In the genomic region with DNA sequence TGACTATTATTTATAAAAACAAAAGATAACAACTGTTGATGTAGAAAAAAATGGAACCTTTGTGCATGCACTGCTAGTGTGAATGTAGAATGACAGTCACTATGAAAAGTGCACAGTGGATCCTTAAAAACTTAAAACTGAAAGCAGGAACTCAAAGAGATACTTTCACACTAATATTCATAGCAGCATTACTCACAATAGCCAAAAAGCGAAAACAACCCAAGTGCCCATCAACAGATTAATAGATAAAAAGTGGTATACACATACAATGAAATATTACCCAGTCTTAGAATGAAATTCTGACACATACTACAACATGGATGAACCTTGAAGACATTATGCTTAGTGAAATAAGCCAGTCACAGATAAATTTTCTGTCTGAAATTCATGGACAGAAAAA, we compare ENCODE assay signal across 15 cellular contexts. TPM values are rescaled to one million over a fixed set of nuclear protein-coding genes. Genes with fewer than 3 reads are reported as not detected.
DNase-seq lines count a peak whose midpoint lies in the region; ATAC-seq and FAIRE-seq lines count a peak whose summit lies in the region.
"Had no signal": no experiment of that assay in that cellular context is flagged by ENCODE, and none has a peak within 500 bp of the region (broad histone marks: within the 10 kb centered on the region; RNA-seq: fewer than 3 reads in every experiment).

No MANE protein-coding gene starts in this region.

- FAIRE-seq in islet of Langerhans (lab: Jason Lieb, UNC): peak; percentile 5

- H3K27ac Mint-ChIP-seq in activated CD8-positive, alpha-beta memory T cell treated with anti-CD3 and anti-CD28 coated beads, Interleukin-2, amount 10 ng/mL, durations not matched to agents 7 days and 5 days: no peak overlapping the region
- H3K27ac Mint-ChIP-seq: activated naive CD8-positive, alpha-beta T cell treated with anti-CD3 and anti-CD28 coated beads, Interleukin-2, amount 10 ng/mL, durations not matched to agents 7 days and 5 days had no signal

- H3K27me3 Mint-ChIP-seq in activated CD8-positive, alpha-beta memory T cell treated with anti-CD3 and anti-CD28 coated beads, Interleukin-2, amount 10 ng/mL, durations not matched to agents 7 days and 5 days: no peaks in the 10 kb centered on the region
- H3K27me3 Mint-ChIP-seq: activated naive CD8-positive, alpha-beta T cell treated with anti-CD3 and anti-CD28 coated beads, Interleukin-2, amount 10 ng/mL, durations not matched to agents 7 days and 5 days had no signal

- peak; percentile 48 for ATAC-seq in activated CD8-positive, alpha-beta memory T cell treated with anti-CD3 and anti-CD28 coated beads, Interleukin-2, amount 10 ng/mL, durations not matched to agents 7 days and 5 days
- ATAC-seq in HG02588 (IDR thresholded peaks at IDR 0.05; ENCODE audit: unreplicated experiment): peak; percentile 86
- peak; percentile 89 for ATAC-seq in HG03432 (IDR thresholded peaks at IDR 0.05; ENCODE audit: unreplicated experiment)
- ATAC-seq: upper lobe of right lung had no signal

- peaks cover 47% of the 10 kb centered on the region for H3K4me1 Mint-ChIP-seq in activated CD8-positive, alpha-beta memory T cell treated with anti-CD3 and anti-CD28 coated beads, Interleukin-2, amount 10 ng/mL, durations not matched to agents 7 days and 5 days

- peaks cover 3% of the 10 kb centered on the region for H3K9me3 Mint-ChIP-seq in activated CD8-positive, alpha-beta memory T cell treated with anti-CD3 and anti-CD28 coated beads, Interleukin-2, amount 10 ng/mL, durations not matched to agents 7 days and 5 days (ENCODE audit: low read depth)

- peaks cover 66% of the 10 kb centered on the region for H3K36me3 Mint-ChIP-seq in activated CD8-positive, alpha-beta memory T cell treated with anti-CD3 and anti-CD28 coated beads, Interleukin-2, amount 10 ng/mL, durations not matched to agents 7 days and 5 days

- no peak overlapping the region for H3K4me3 Mint-ChIP-seq in activated CD8-positive, alpha-beta memory T cell treated with anti-CD3 and anti-CD28 coated beads, Interleukin-2, amount 10 ng/mL, durations not matched to agents 7 days and 5 days
- H3K4me3 Mint-ChIP-seq: activated naive CD8-positive, alpha-beta T cell treated with anti-CD3 and anti-CD28 coated beads, Interleukin-2, amount 10 ng/mL, durations not matched to agents 7 days and 5 days had no signal

- CTCF ChIA-PET in activated CD8-positive, alpha-beta memory T cell treated with anti-CD3 and anti-CD28 coated beads, Interleukin-2, amount 10 ng/mL, durations not matched to agents 7 days and 5 days (lab: Charles Lee): no interaction called here

- no peak for DNase-seq in activated CD8-positive, alpha-beta memory T cell treated with anti-CD3 and anti-CD28 coated beads, Interleukin-2, amount 10 ng/mL, durations not matched to agents 7 days and 5 days
- no peak for DNase-seq in activated CD8-positive, alpha-beta memory T cell treated with anti-CD3 and anti-CD28 coated beads, Interleukin-2, amount 50 U/mL, for 4 hours
- DNase-seq in superior temporal gyrus (ENCODE audit: extremely low spot score) (no peak), DMS153 (lab: John Stamatoyannopoulos, UW) (no peak)
- DNase-seq in stimulated activated CD4-positive, alpha-beta T cell treated with anti-CD3 and anti-CD28 coated beads, Interleukin-2, amount 100 ng/mL, for 48 hours: no peak
- DNase-seq: activated naive CD8-positive, alpha-beta T cell treated with anti-CD3 and anti-CD28 coated beads, Interleukin-2, amount 10 ng/mL, durations not matched to agents 7 days and 5 days; colonic mucosa; NCI-H1930; SJCRH30; upper lobe of right lung had no signal

RNA-seq across cellular contexts. Expression of a gene that starts 23.8 kb away (rescaled TPM):
- 10 to 100 TPM; 37.4 to 46.5 TPM for total RNA-seq in activated CD8-positive, alpha-beta memory T cell treated with anti-CD3 and anti-CD28 coated beads, Interleukin-2, amount 10 ng/mL, durations not matched to agents 7 days and 5 days

RNA-seq across cellular contexts. Expression of a gene that starts 37.0 kb away (rescaled TPM):
- total RNA-seq in activated CD8-positive, alpha-beta memory T cell treated with anti-CD3 and anti-CD28 coated beads, Interleukin-2, amount 10 ng/mL, durations not matched to agents 7 days and 5 days: 10 to 100 TPM; 29.1 to 32.4 TPM
- total RNA-seq: A673, lung microvascular endothelial cell had no signal
